In the genomic region with DNA sequence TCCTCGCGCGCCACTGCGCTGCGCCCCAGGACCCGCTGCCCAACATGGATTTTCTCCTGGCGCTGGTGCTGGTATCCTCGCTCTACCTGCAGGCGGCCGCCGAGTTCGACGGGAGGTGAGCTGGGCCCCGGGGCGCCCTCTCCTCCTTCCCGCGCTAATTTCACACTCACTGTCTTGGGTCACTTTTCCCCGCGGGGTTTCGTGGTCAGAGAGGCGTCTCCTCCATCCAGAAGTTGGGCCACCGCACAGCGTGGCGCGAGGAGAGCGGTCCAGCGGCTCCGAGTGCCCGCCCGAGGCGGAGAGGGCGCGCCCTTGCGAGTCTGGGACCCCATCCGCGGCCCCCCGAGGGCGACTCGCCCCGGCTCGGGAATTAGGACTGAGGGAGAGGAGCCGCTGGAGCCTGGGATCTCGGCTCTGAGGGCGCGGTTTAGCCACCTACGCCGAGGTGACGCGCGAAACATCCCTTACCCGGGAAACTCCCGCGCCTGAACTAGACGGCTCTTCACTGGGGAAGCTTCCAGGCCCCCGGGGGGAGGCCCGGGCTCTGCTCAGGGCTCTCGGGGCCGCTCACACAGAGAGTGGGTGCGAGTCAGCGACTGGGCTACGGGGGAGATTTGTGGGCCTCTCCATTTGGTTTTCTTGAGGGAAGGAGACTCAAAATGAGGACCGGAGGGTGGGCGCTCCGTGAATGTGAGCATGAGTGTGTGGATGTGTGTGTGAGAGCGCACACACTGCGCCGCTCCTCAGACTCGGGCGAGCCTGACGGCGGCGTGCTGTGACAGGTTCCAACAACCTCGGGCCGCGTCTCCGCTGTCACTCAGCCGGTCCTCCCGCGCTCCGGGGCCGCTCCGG, we compare ENCODE assay signal across 8 cellular contexts. TPM values are rescaled to one million over a fixed set of nuclear protein-coding genes. Genes with fewer than 3 reads are reported as not detected.
DNase-seq lines count a peak whose midpoint lies in the region; ATAC-seq, FAIRE-seq and TF ChIP-seq lines count a peak whose summit lies in the region.

No MANE protein-coding gene starts in this region.

- DNase-seq in COR-L47 (lab: John Stamatoyannopoulos, UW) (peak; percentile 57), GM19238 (ENCODE audit: insufficient read length, low spot score) (peak; percentile 7), iPS DF 6.9 (ENCODE audit: low read depth, low spot score) (no peak), SW 1271 (lab: John Stamatoyannopoulos, UW) (no peak), D721Med (ENCODE audit: insufficient read length, low spot score) (no peak)
- peak; percentile 54 for DNase-seq in activated CD8-positive, alpha-beta memory T cell treated with anti-CD3 and anti-CD28 coated beads, Interleukin-2, amount 50 U/mL, for 48 hours

- H3K9ac ChIP-seq in skeletal muscle satellite cell (ENCODE audit: low read depth, low read length), result no peak overlapping the region

- H3K27me3 ChIP-seq in iPS DF 6.9 (ENCODE audit: control insufficient read depth, insufficient read depth, low read length) (peaks cover 26% of the 10 kb centered on the region; the same call in 1 of the 2 replicates), skeletal muscle satellite cell (ENCODE audit: control insufficient read depth, insufficient read depth, low read length) (peaks cover 95% of the 10 kb centered on the region)

- no CpG with 5 or more reads among the region's 82 CpGs for WGBS in iPS DF 6.9 (ENCODE audit: insufficient coverage, insufficient read length)

- no peak for FAIRE-seq in D721Med (lab: Jason Lieb, UNC)

- peak overlapping the region; percentile 83 for H3K4me2 ChIP-seq in skeletal muscle satellite cell (ENCODE audit: low read length)

- peak overlapping the region; percentile 75; the same call in 1 of the 2 replicates for H3K4me3 ChIP-seq in iPS DF 6.9 (ENCODE audit: low read length)
- H3K4me3 ChIP-seq in skeletal muscle satellite cell (ENCODE audit: low read length), result peak overlapping the region; percentile 61

- no peak for TF ChIP-seq CTCF in D721Med (IDR thresholded peaks at IDR 0.05; ENCODE audit: insufficient read depth, missing control alignments)

- H3K36me3 ChIP-seq in iPS DF 6.9 (ENCODE audit: control insufficient read depth, insufficient read depth, low read length), result no peaks in the 10 kb centered on the region
- H3K36me3 ChIP-seq in skeletal muscle satellite cell (ENCODE audit: insufficient read depth, low read length), result no peaks in the 10 kb centered on the region

- no peaks in the 10 kb centered on the region for H3K9me3 ChIP-seq in iPS DF 6.9 (ENCODE audit: control insufficient read depth, insufficient read depth, low read length)
- H3K9me3 ChIP-seq in skeletal muscle satellite cell (replicated peaks; ENCODE audit: low read length), result no peaks in the 10 kb centered on the region

- H3K27ac ChIP-seq in iPS DF 6.9 (ENCODE audit: low read length), result no peak overlapping the region

- H3K4me1 ChIP-seq in iPS DF 6.9 (ENCODE audit: control insufficient read depth, insufficient read depth, low read length) (peaks cover 2% of the 10 kb centered on the region; the same call in 1 of the 2 replicates), skeletal muscle satellite cell (ENCODE audit: control insufficient read depth, insufficient read depth, low read length) (peaks cover 15% of the 10 kb centered on the region)

- peak; percentile 46 for ATAC-seq in HG03460 (IDR thresholded peaks at IDR 0.05; ENCODE audit: unreplicated experiment)

RNA-seq across cellular contexts. Expression of a gene that starts 0.6 kb away (rescaled TPM):
- 0.25 and 6.1 TPM in 2 replicates for total RNA-seq in skeletal muscle satellite cell (2012; rRNA removed)

Comparison
In these comparisons a context has a peak if more than half of its experiments do, and no peak if none do; other contexts are left out.
1. DNase-seq: peak in COR-L47 (single experiment), GM19238 (single experiment) and activated CD8-positive, alpha-beta memory T cell treated with anti-CD3 and anti-CD28 coated beads, Interleukin-2, amount 50 U/mL, for 48 hours (single experiment); none in iPS DF 6.9 (single experiment), SW 1271 (0 of 2) and D721Med (single experiment).